In the genomic region with DNA sequence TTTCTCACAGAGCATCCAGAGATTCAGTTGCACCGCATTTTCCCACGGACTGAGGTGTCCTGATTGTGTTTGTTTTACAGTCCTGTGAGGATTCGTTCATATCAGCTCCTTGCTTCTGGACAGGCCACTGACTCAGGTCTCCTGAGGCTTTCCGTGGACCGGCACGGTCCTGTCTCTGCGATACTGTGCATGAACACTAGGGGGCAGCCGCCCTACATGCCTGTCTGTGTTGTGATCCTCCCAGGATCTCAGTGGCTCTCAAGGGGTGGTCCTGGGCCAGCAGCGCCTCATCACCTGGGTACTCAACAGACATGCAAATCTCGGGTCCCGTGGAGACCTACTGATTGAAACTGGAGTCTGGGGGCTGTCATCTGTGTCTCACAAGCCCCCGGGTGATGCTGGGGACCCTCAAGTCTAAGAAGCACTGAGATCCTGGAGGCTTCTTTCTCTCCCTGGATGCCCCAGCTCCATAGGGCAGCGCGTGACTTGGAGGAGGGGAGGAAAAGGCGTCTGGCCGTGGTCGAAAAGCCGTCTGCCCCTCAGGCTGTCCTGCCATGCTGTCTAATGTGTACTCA, we compare ENCODE assay signal across 1 cellular context.
TF ChIP-seq lines count a peak whose summit lies in the region.

No MANE protein-coding gene starts in this region.

TF ChIP-seq in HepG2, 621 proteins besides CTCF, POLR2A, EP300 and RAD21 (continued from another document and continues in another):
- TF ChIP-seq, protein P1, sequence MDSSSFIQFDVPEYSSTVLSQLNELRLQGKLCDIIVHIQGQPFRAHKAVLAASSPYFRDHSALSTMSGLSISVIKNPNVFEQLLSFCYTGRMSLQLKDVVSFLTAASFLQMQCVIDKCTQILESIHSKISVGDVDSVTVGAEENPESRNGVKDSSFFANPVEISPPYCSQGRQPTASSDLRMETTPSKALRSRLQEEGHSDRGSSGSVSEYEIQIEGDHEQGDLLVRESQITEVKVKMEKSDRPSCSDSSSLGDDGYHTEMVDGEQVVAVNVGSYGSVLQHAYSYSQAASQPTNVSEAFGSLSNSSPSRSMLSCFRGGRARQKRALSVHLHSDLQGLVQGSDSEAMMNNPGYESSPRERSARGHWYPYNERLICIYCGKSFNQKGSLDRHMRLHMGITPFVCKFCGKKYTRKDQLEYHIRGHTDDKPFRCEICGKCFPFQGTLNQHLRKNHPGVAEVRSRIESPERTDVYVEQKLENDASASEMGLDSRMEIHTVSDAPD (CRISPR knock-in tag; IDR thresholded peaks at IDR 0.05) = no peak
- no peak for TF ChIP-seq TCF7 (IDR thresholded peaks at IDR 0.05; ENCODE audit: low read depth)
- no peak for TF ChIP-seq PAF1 (CRISPR knock-in tag; IDR thresholded peaks at IDR 0.05)
- TF ChIP-seq PPARG (CRISPR knock-in tag; conservative IDR thresholded peaks at IDR 0.05) = 0 out of 2 replicates have a peak, but pooled peaks have one; percentile 62
- TF ChIP-seq CEBPG (CRISPR knock-in tag; IDR thresholded peaks at IDR 0.05) = 0 out of 2 replicates have a peak, but pooled peaks have one; percentile 40
- no peak for TF ChIP-seq TBP (CRISPR knock-in tag; IDR thresholded peaks at IDR 0.05)
- TF ChIP-seq, protein P2, sequence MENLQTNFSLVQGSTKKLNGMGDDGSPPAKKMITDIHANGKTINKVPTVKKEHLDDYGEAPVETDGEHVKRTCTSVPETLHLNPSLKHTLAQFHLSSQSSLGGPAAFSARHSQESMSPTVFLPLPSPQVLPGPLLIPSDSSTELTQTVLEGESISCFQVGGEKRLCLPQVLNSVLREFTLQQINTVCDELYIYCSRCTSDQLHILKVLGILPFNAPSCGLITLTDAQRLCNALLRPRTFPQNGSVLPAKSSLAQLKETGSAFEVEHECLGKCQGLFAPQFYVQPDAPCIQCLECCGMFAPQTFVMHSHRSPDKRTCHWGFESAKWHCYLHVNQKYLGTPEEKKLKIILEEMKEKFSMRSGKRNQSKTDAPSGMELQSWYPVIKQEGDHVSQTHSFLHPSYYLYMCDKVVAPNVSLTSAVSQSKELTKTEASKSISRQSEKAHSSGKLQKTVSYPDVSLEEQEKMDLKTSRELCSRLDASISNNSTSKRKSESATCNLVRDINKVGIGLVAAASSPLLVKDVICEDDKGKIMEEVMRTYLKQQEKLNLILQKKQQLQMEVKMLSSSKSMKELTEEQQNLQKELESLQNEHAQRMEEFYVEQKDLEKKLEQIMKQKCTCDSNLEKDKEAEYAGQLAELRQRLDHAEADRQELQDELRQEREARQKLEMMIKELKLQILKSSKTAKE (CRISPR knock-in tag; IDR thresholded peaks at IDR 0.05; ENCODE audit: borderline replicate concordance) = no peak
- TF ChIP-seq KLF9 (CRISPR knock-in tag; IDR thresholded peaks at IDR 0.05; ENCODE audit: low read depth) = no peak
- peak; percentile 81 for TF ChIP-seq IKZF4 (CRISPR knock-in tag; IDR thresholded peaks at IDR 0.05; ENCODE audit: borderline replicate concordance, low read depth, not compliant biosample characterization)
- peak; percentile 52 for TF ChIP-seq ISL2 (CRISPR knock-in tag; IDR thresholded peaks at IDR 0.05)
- no peak for TF ChIP-seq NR1H2 (CRISPR knock-in tag; IDR thresholded peaks at IDR 0.05; ENCODE audit: borderline replicate concordance, low read depth)
- peak; percentile 52; the same call in 1 of the 2 replicates for TF ChIP-seq ZNF839 (CRISPR knock-in tag; IDR thresholded peaks at IDR 0.05; ENCODE audit: borderline replicate concordance)
- TF ChIP-seq, protein P3, sequence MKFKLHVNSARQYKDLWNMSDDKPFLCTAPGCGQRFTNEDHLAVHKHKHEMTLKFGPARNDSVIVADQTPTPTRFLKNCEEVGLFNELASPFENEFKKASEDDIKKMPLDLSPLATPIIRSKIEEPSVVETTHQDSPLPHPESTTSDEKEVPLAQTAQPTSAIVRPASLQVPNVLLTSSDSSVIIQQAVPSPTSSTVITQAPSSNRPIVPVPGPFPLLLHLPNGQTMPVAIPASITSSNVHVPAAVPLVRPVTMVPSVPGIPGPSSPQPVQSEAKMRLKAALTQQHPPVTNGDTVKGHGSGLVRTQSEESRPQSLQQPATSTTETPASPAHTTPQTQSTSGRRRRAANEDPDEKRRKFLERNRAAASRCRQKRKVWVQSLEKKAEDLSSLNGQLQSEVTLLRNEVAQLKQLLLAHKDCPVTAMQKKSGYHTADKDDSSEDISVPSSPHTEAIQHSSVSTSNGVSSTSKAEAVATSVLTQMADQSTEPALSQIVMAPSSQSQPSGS (CRISPR knock-in tag; IDR thresholded peaks at IDR 0.05) = peak; percentile 47; the same call in 1 of the 2 replicates
- no peak for TF ChIP-seq SP4 (CRISPR knock-in tag; IDR thresholded peaks at IDR 0.05)
- TF ChIP-seq, protein P4, sequence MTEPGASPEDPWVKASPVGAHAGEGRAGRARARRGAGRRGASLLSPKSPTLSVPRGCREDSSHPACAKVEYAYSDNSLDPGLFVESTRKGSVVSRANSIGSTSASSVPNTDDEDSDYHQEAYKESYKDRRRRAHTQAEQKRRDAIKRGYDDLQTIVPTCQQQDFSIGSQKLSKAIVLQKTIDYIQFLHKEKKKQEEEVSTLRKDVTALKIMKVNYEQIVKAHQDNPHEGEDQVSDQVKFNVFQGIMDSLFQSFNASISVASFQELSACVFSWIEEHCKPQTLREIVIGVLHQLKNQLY (CRISPR knock-in tag; IDR thresholded peaks at IDR 0.05) = no peak
- TF ChIP-seq ZNF546 (CRISPR knock-in tag; conservative IDR thresholded peaks at IDR 0.05) = no peak
- TF ChIP-seq KDM5B (CRISPR knock-in tag; IDR thresholded peaks at IDR 0.05; ENCODE audit: borderline replicate concordance) = peak; percentile 60; the same call in 1 of the 2 replicates
- TF ChIP-seq, protein P5, sequence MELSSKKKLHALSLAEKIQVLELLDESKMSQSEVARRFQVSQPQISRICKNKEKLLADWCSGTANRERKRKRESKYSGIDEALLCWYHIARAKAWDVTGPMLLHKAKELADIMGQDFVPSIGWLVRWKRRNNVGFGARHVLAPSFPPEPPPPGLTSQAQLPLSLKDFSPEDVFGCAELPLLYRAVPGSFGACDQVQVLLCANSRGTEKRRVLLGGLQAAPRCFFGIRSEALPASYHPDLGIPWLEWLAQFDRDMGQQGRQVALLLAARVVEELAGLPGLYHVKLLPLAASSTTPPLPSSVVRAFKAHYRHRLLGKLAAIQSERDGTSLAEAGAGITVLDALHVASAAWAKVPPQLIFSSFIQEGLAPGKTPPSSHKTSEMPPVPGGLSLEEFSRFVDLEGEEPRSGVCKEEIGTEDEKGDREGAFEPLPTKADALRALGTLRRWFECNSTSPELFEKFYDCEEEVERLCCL (CRISPR knock-in tag; IDR thresholded peaks at IDR 0.05; ENCODE audit: borderline replicate concordance) = no peak
- TF ChIP-seq ZNF547 (CRISPR knock-in tag; IDR thresholded peaks at IDR 0.05) = peak; percentile 71; the same call in 1 of the 2 replicates
- TF ChIP-seq ZNF772 (CRISPR knock-in tag; IDR thresholded peaks at IDR 0.05) = peak; percentile 81
- peak; percentile 91 for TF ChIP-seq ZBTB38 (CRISPR knock-in tag; IDR thresholded peaks at IDR 0.05)
- TF ChIP-seq ZNF768 (CRISPR knock-in tag; IDR thresholded peaks at IDR 0.05) = no peak
- TF ChIP-seq RELA (CRISPR knock-in tag; IDR thresholded peaks at IDR 0.05) = no peak
- peak; percentile 44; the same call in 1 of the 2 replicates for TF ChIP-seq RARA (CRISPR knock-in tag; IDR thresholded peaks at IDR 0.05)
- TF ChIP-seq NKX3-1 (CRISPR knock-in tag; IDR thresholded peaks at IDR 0.05) = no peak
- TF ChIP-seq, protein P6, sequence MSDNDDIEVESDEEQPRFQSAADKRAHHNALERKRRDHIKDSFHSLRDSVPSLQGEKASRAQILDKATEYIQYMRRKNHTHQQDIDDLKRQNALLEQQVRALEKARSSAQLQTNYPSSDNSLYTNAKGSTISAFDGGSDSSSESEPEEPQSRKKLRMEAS (IDR thresholded peaks at IDR 0.05) = peak; percentile 45; the same call in 1 of the 2 replicates
- TF ChIP-seq, protein P7, sequence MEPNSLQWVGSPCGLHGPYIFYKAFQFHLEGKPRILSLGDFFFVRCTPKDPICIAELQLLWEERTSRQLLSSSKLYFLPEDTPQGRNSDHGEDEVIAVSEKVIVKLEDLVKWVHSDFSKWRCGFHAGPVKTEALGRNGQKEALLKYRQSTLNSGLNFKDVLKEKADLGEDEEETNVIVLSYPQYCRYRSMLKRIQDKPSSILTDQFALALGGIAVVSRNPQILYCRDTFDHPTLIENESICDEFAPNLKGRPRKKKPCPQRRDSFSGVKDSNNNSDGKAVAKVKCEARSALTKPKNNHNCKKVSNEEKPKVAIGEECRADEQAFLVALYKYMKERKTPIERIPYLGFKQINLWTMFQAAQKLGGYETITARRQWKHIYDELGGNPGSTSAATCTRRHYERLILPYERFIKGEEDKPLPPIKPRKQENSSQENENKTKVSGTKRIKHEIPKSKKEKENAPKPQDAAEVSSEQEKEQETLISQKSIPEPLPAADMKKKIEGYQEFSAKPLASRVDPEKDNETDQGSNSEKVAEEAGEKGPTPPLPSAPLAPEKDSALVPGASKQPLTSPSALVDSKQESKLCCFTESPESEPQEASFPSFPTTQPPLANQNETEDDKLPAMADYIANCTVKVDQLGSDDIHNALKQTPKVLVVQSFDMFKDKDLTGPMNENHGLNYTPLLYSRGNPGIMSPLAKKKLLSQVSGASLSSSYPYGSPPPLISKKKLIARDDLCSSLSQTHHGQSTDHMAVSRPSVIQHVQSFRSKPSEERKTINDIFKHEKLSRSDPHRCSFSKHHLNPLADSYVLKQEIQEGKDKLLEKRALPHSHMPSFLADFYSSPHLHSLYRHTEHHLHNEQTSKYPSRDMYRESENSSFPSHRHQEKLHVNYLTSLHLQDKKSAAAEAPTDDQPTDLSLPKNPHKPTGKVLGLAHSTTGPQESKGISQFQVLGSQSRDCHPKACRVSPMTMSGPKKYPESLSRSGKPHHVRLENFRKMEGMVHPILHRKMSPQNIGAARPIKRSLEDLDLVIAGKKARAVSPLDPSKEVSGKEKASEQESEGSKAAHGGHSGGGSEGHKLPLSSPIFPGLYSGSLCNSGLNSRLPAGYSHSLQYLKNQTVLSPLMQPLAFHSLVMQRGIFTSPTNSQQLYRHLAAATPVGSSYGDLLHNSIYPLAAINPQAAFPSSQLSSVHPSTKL (CRISPR knock-in tag; IDR thresholded peaks at IDR 0.05) = peak; percentile 75
- TF ChIP-seq, protein P8, sequence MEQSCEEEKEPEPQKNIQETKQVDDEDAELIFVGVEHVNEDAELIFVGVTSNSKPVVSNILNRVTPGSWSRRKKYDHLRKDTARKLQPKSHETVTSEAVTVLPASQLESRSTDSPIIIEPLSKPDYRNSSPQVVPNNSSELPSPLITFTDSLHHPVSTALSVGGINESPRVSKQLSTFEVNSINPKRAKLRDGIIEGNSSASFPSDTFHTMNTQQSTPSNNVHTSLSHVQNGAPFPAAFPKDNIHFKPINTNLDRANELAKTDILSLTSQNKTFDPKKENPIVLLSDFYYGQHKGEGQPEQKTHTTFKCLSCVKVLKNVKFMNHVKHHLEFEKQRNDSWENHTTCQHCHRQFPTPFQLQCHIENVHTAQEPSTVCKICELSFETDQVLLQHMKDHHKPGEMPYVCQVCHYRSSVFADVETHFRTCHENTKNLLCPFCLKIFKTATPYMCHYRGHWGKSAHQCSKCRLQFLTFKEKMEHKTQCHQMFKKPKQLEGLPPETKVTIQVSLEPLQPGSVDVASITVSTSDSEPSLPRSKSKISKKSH (CRISPR knock-in tag; IDR thresholded peaks at IDR 0.05; ENCODE audit: borderline replicate concordance) = no peak
- TF ChIP-seq ZNF225 (CRISPR knock-in tag; IDR thresholded peaks at IDR 0.05) = no peak
- TF ChIP-seq ZNF235 (CRISPR knock-in tag; IDR thresholded peaks at IDR 0.05; ENCODE audit: borderline replicate concordance) = no peak
- peak; percentile 62; the same call in 1 of the 2 replicates for TF ChIP-seq MIER2 (CRISPR knock-in tag; IDR thresholded peaks at IDR 0.05)
- peak; percentile 95 for TF ChIP-seq SSRP1 (CRISPR knock-in tag; IDR thresholded peaks at IDR 0.05)
- TF ChIP-seq ZNF350 (CRISPR knock-in tag; IDR thresholded peaks at IDR 0.05; ENCODE audit: borderline replicate concordance, low read depth) = peak; percentile 78; the same call in 1 of the 2 replicates
- TF ChIP-seq ZNF543 (CRISPR knock-in tag; IDR thresholded peaks at IDR 0.05) = 0 out of 2 replicates have a peak, but pooled peaks have one; percentile 62
- TF ChIP-seq, protein P9, sequence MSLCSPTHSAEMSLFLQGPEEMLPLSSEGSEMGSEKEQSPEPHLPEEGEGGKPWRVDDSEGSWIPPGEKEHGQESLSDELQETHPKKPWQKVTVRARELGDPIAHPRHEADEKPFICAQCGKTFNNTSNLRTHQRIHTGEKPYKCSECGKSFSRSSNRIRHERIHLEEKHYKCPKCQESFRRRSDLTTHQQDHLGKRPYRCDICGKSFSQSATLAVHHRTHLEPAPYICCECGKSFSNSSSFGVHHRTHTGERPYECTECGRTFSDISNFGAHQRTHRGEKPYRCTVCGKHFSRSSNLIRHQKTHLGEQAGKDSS (CRISPR knock-in tag; IDR thresholded peaks at IDR 0.05; ENCODE audit: borderline replicate concordance, low read depth) = peak; percentile 81
- TF ChIP-seq, protein P10, sequence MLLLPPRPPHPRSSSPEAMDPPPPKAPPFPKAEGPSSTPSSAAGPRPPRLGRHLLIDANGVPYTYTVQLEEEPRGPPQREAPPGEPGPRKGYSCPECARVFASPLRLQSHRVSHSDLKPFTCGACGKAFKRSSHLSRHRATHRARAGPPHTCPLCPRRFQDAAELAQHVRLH (CRISPR knock-in tag; IDR thresholded peaks at IDR 0.05; ENCODE audit: borderline replicate concordance, low read depth) = peak; percentile 64; the same call in 1 of the 2 replicates
- no peak for TF ChIP-seq NBN (conservative IDR thresholded peaks at IDR 0.05)
- TF ChIP-seq ZBTB3 (CRISPR knock-in tag; IDR thresholded peaks at IDR 0.05; ENCODE audit: borderline replicate concordance, low read depth) = no peak
- TF ChIP-seq, protein P11, sequence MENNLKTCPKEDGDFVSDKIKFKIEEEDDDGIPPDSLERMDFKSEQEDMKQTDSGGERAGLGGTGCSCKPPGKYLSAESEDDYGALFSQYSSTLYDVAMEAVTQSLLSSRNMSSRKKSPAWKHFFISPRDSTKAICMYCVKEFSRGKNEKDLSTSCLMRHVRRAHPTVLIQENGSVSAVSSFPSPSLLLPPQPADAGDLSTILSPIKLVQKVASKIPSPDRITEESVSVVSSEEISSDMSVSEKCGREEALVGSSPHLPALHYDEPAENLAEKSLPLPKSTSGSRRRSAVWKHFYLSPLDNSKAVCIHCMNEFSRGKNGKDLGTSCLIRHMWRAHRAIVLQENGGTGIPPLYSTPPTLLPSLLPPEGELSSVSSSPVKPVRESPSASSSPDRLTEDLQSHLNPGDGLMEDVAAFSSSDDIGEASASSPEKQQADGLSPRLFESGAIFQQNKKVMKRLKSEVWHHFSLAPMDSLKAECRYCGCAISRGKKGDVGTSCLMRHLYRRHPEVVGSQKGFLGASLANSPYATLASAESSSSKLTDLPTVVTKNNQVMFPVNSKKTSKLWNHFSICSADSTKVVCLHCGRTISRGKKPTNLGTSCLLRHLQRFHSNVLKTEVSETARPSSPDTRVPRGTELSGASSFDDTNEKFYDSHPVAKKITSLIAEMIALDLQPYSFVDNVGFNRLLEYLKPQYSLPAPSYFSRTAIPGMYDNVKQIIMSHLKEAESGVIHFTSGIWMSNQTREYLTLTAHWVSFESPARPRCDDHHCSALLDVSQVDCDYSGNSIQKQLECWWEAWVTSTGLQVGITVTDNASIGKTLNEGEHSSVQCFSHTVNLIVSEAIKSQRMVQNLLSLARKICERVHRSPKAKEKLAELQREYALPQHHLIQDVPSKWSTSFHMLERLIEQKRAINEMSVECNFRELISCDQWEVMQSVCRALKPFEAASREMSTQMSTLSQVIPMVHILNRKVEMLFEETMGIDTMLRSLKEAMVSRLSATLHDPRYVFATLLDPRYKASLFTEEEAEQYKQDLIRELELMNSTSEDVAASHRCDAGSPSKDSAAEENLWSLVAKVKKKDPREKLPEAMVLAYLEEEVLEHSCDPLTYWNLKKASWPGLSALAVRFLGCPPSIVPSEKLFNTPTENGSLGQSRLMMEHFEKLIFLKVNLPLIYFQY (CRISPR knock-in tag; IDR thresholded peaks at IDR 0.05; ENCODE audit: borderline replicate concordance) = 0 out of 2 replicates have a peak, but pooled peaks have one; percentile 25
- no peak for TF ChIP-seq FOXP1 (IDR thresholded peaks at IDR 0.05)
- TF ChIP-seq FOXP1 (CRISPR knock-in tag; IDR thresholded peaks at IDR 0.05) = no peak
- TF ChIP-seq FOXA3 (CRISPR knock-in tag; IDR thresholded peaks at IDR 0.05) = peak; percentile 56; the same call in 1 of the 2 replicates
